In genomic region chr2:234976479-234977227, GRCh38 we compare ENCODE assay signal across 15 cellular contexts. TPM values are rescaled to one million over a fixed set of nuclear protein-coding genes. Genes with fewer than 3 reads are reported as not detected.
"Had no signal": no experiment of that assay in that cellular context is flagged by ENCODE, and none has a peak within 500 bp of the region (broad histone marks: within the 10 kb centered on the region; RNA-seq: fewer than 3 reads in every experiment).

No MANE protein-coding gene starts in this region.

- H3K27me3 ChIP-seq: gastroesophageal sphincter, ovary, upper lobe of left lung had no signal

- H3K9me3 ChIP-seq: gastroesophageal sphincter, ovary, upper lobe of left lung had no signal

- H3K27ac Mint-ChIP-seq: activated CD4-positive, alpha-beta T cell treated with anti-CD3 and anti-CD28 coated beads, Interleukin-2, amount 10 ng/mL, durations not matched to agents 7 days and 5 days; activated naive CD4-positive, alpha-beta T cell treated with anti-CD3 and anti-CD28 coated beads for 36 hours; activated T-helper 17 cell treated with anti-CD3 and anti-CD28 coated beads, Interleukin-2, amount 50 U/mL, for 72 hours; stimulated activated memory B cell treated with anti-CD40 and anti-IgM and Interleukin-4, amounts not matched to agents 10 μg/mL and 1 μg/mL and 100 μg/mL, for 72 hours; T-helper 1 cell treated with Interleukin-12 subunit alpha and Interleukin-12 subunit beta and Interleukin-4 antibody, amounts not matched to agents 30 μg/mL and 1 μg/mL, for 36 hours had no signal

- H3K4me1 Mint-ChIP-seq: activated CD4-positive, alpha-beta T cell treated with anti-CD3 and anti-CD28 coated beads, Interleukin-2, amount 10 ng/mL, durations not matched to agents 7 days and 5 days; activated T-helper 17 cell treated with anti-CD3 and anti-CD28 coated beads, Interleukin-2, amount 50 U/mL, for 72 hours; stimulated activated memory B cell treated with anti-CD40 and anti-IgM and Interleukin-4, amounts not matched to agents 10 μg/mL and 1 μg/mL and 100 μg/mL, for 72 hours had no signal

- H3K4me3 ChIP-seq: gastroesophageal sphincter, ovary, smooth muscle cell, upper lobe of left lung had no signal

- H3K4me3 Mint-ChIP-seq: activated CD4-positive, alpha-beta T cell treated with anti-CD3 and anti-CD28 coated beads, Interleukin-2, amount 10 ng/mL, durations not matched to agents 7 days and 5 days; activated naive CD4-positive, alpha-beta T cell treated with anti-CD3 and anti-CD28 coated beads for 36 hours; activated T-helper 17 cell treated with anti-CD3 and anti-CD28 coated beads, Interleukin-2, amount 50 U/mL, for 72 hours; neural crest cell; stimulated activated memory B cell treated with anti-CD40 and anti-IgM and Interleukin-4, amounts not matched to agents 10 μg/mL and 1 μg/mL and 100 μg/mL, for 72 hours; T-helper 1 cell treated with Interleukin-12 subunit alpha and Interleukin-12 subunit beta and Interleukin-4 antibody, amounts not matched to agents 30 μg/mL and 1 μg/mL, for 36 hours had no signal

- H3K27ac ChIP-seq: gastroesophageal sphincter, ovary had no signal

- ATAC-seq: activated T-helper 17 cell treated with anti-CD3 and anti-CD28 coated beads, Interleukin-2, amount 50 U/mL, for 72 hours; gastroesophageal sphincter; stimulated activated memory B cell treated with anti-CD40 and anti-IgM and Interleukin-4, amounts not matched to agents 10 μg/mL and 1 μg/mL and 100 μg/mL, for 72 hours had no signal

- H3K27me3 Mint-ChIP-seq: activated CD4-positive, alpha-beta T cell treated with anti-CD3 and anti-CD28 coated beads, Interleukin-2, amount 10 ng/mL, durations not matched to agents 7 days and 5 days had no signal

- DNase-seq: activated CD4-positive, alpha-beta T cell treated with anti-CD3 and anti-CD28 coated beads, Interleukin-2, amount 10 ng/mL, durations not matched to agents 7 days and 5 days; activated CD4-positive, CD25-positive, alpha-beta regulatory T cell; activated CD8-positive, alpha-beta memory T cell treated with anti-CD3 and anti-CD28 coated beads for 24 hours; activated naive CD4-positive, alpha-beta T cell treated with anti-CD3 and anti-CD28 coated beads for 36 hours; activated T-cell treated with anti-CD3 and anti-CD28 coated beads for 4 hours; effector memory CD4-positive, alpha-beta T cell; ovary; upper lobe of left lung had no signal

- FAIRE-seq: keratinocyte had no signal

- H3K4me2 ChIP-seq: smooth muscle cell had no signal

- H3K36me3 ChIP-seq: gastroesophageal sphincter, ovary, upper lobe of left lung had no signal

- H3K9me3 Mint-ChIP-seq: activated T-helper 17 cell treated with anti-CD3 and anti-CD28 coated beads, Interleukin-2, amount 50 U/mL, for 72 hours; neural crest cell; stimulated activated memory B cell treated with anti-CD40 and anti-IgM and Interleukin-4, amounts not matched to agents 10 μg/mL and 1 μg/mL and 100 μg/mL, for 72 hours; T-helper 1 cell treated with Interleukin-12 subunit alpha and Interleukin-12 subunit beta and Interleukin-4 antibody, amounts not matched to agents 30 μg/mL and 1 μg/mL, for 36 hours had no signal

- H3K36me3 Mint-ChIP-seq: stimulated activated memory B cell treated with anti-CD40 and anti-IgM and Interleukin-4, amounts not matched to agents 10 μg/mL and 1 μg/mL and 100 μg/mL, for 72 hours had no signal

RNA-seq across cellular contexts. Expression of gene SH3BP4, which starts 24.8 kb away (rescaled TPM):
- total RNA-seq: activated CD4-positive, alpha-beta T cell treated with anti-CD3 and anti-CD28 coated beads, Interleukin-2, amount 10 ng/mL, durations not matched to agents 7 days and 5 days; activated T-helper 17 cell treated with anti-CD3 and anti-CD28 coated beads, Interleukin-2, amount 50 U/mL, for 72 hours had no signal
